ENCODE assay signal across 8 cellular contexts in genomic region chrX:100928660-100929613, GRCh38. TPM values are rescaled to one million over a fixed set of nuclear protein-coding genes. Genes with fewer than 3 reads are reported as not detected.
DNase-seq lines count a peak whose midpoint lies in the region; ATAC-seq and TF ChIP-seq lines count a peak whose summit lies in the region.

XKRX (minus strand) TSS chrX:100928917; CDS start chrX:100928304, 613 bp downstream.

- peak; percentile 71 to 84 for ATAC-seq in activated T-cell treated with anti-CD3 and anti-CD28 coated beads, Interleukin-2, amount 50 U/mL, for 4 hours
- ATAC-seq in psoas muscle: peak in 1 of 4 donors; percentile 49

- peaks cover 7% of the 10 kb centered on the region; the same call in 1 of the 2 replicates for H3K9me3 Mint-ChIP-seq in HFFc6
- peaks cover 5% of the 10 kb centered on the region for H3K9me3 Mint-ChIP-seq in activated T-cell treated with anti-CD3 and anti-CD28 coated beads, Interleukin-2, amount 50 U/mL, for 4 hours

- H3K4me3 ChIP-seq in GM12864 (ENCODE audit: low read depth, low read length) (peak within 1 kb of the TSS; percentile 51), psoas muscle (peak within 1 kb of the TSS; percentile 51)

- WGBS in psoas muscle, 3 donors: 0 to 20% (median 2%) methylated on average over 32 to 51 of the region's 51 CpGs

- no peaks in the 10 kb centered on the region for H3K36me3 ChIP-seq in psoas muscle (ENCODE audit: insufficient read depth in 1 of 2, low read depth in 1 of 2)

- no peaks in the 10 kb centered on the region for H3K9me3 ChIP-seq in psoas muscle

- peaks cover 3% of the 10 kb centered on the region for H3K27me3 Mint-ChIP-seq in HFFc6 (ENCODE audit: insufficient read depth)
- H3K27me3 Mint-ChIP-seq in activated T-cell treated with anti-CD3 and anti-CD28 coated beads, Interleukin-2, amount 50 U/mL, for 4 hours (ENCODE audit: low read depth): no peaks in the 10 kb centered on the region

- peaks cover 0 to 48% (median 0%) of the 10 kb centered on the region in 3 donors for H3K27me3 ChIP-seq in psoas muscle (ENCODE audit: insufficient read depth in 3 of 3, low read length in 2 of 3)

- H3K4me3 Mint-ChIP-seq in HFFc6: peak within 1 kb of the TSS; percentile 89
- H3K4me3 Mint-ChIP-seq in activated T-cell treated with anti-CD3 and anti-CD28 coated beads, Interleukin-2, amount 50 U/mL, for 4 hours: peak within 1 kb of the TSS; percentile 86

- H3K27ac ChIP-seq in psoas muscle: no peak within 1 kb of the TSS

- DNase-seq in GM12864 (ENCODE audit: low read depth) (no peak), HFFc6 (no peak), NCI-H2171 treated with DMSO at 0.1 percent for 48 hours (lab: John Stamatoyannopoulos, UW) (peak; percentile 37), glomerular visceral epithelial cell (ENCODE audit: extremely low spot score) (peak; percentile 9), psoas muscle (peak in 1 of 2 donors; percentile 31), NCI-H446 (lab: John Stamatoyannopoulos, UW) (no peak), cortex of kidney (lab: John Stamatoyannopoulos, UW) (no peak)
- peak; percentile 40 for DNase-seq in activated T-cell treated with anti-CD3 and anti-CD28 coated beads, Interleukin-2, amount 50 U/mL, for 4 hours

- H3K4me1 Mint-ChIP-seq in HFFc6 (ENCODE audit: low read depth): peaks cover 5% of the 10 kb centered on the region; the same call in 1 of the 2 replicates
- peaks cover 26% of the 10 kb centered on the region for H3K4me1 Mint-ChIP-seq in activated T-cell treated with anti-CD3 and anti-CD28 coated beads, Interleukin-2, amount 50 U/mL, for 4 hours (ENCODE audit: low read depth)

- no peaks in the 10 kb centered on the region for H3K4me1 ChIP-seq in psoas muscle

- peaks cover 8% of the 10 kb centered on the region for H3K36me3 Mint-ChIP-seq in HFFc6 (ENCODE audit: low read depth)
- H3K36me3 Mint-ChIP-seq in activated T-cell treated with anti-CD3 and anti-CD28 coated beads, Interleukin-2, amount 50 U/mL, for 4 hours (ENCODE audit: insufficient read depth): no peaks in the 10 kb centered on the region

- no peak for TF ChIP-seq CTCF in GM12864 (IDR thresholded peaks at IDR 0.05; ENCODE audit: low read depth, low read length, missing control alignments)
- no peak for TF ChIP-seq CTCF in HFFc6 (IDR thresholded peaks at IDR 0.05)
- TF ChIP-seq CTCF in psoas muscle (IDR thresholded peaks at IDR 0.05): no peak

- intact Hi-C loops in psoas muscle (cut with DNase I): no loop called here

- H3K27ac Mint-ChIP-seq in HFFc6: no peak within 1 kb of the TSS

RNA-seq across cellular contexts. Expression of gene XKRX, which starts in this region (rescaled TPM):
- total RNA-seq in HFFc6 (2021; fragmentation: NEBNext Ultra II Directional; extraction: Animal tissue kit (Norgen Biotek cat#: 25700)): not detected
- under 1 TPM; 0.08 to 0.16 (median 0.14) TPM for total RNA-seq in activated T-cell treated with anti-CD3 and anti-CD28 coated beads, Interleukin-2, amount 50 U/mL, for 4 hours
- under 1 TPM in 3 of 4 donors, not detected in 1; 0.08 to 0.28 (median 0.09) TPM for total RNA-seq in psoas muscle
- polyA plus RNA-seq in psoas muscle: under 1 TPM in 2 of 3 donors, not detected in 1; 0.05 to 0.26 TPM

Comparison
In these comparisons a context has a peak if more than half of its experiments do, and no peak if none do; other contexts are left out.
1. Peak in DNase-seq and ATAC-seq in activated T-cell treated with anti-CD3 and anti-CD28 coated beads, Interleukin-2, amount 50 U/mL, for 4 hours; RNA of the gene not detected or under 1 TPM.
2. DNase-seq: peak in NCI-H2171 treated with DMSO at 0.1 percent for 48 hours (single experiment) and glomerular visceral epithelial cell (single experiment); none in GM12864 (single experiment), HFFc6 (single experiment), NCI-H446 (0 of 2) and cortex of kidney (single experiment).